In genomic region chr12:3158851-3159465, GRCh38 we compare ENCODE assay signal across 14 cellular contexts.
A peak's percentile ranks its signal among the peaks of the same experiment; 100 is the strongest.
DNase-seq lines count a peak whose midpoint lies in the region; ATAC-seq and TF ChIP-seq lines count a peak whose summit lies in the region.
"Had no signal": no experiment of that assay in that cellular context is flagged by ENCODE, and none has a peak within 500 bp of the region (broad histone marks: within the 10 kb centered on the region; RNA-seq: fewer than 3 reads in every experiment).

No MANE protein-coding gene starts in this region.

- H3K27ac ChIP-seq in hepatocyte (peak overlapping the region; percentile 89), stomach smooth muscle (ENCODE audit: low read length) (peak overlapping the region; percentile 73)

- H3K4me1 ChIP-seq in hepatocyte (ENCODE audit: insufficient read depth) (peaks cover 27% of the 10 kb centered on the region), stomach smooth muscle (ENCODE audit: control insufficient read depth, insufficient read depth, low read length) (peaks cover 9% of the 10 kb centered on the region)

- ATAC-seq in GM21825 (IDR thresholded peaks at IDR 0.05; ENCODE audit: unreplicated experiment) (no peak), HG02642 (IDR thresholded peaks at IDR 0.05; ENCODE audit: poor library complexity, unreplicated experiment) (no peak)
- ATAC-seq: naive thymus-derived CD4-positive, alpha-beta T cell; T-cell had no signal

- H2AFZ ChIP-seq in hepatocyte, result no peak overlapping the region

- in situ Hi-C loops in GM13977 (cut with MboI; ENCODE audit: low pct_unique_long_range_greater_than_20kb, low sequenced_read_pairs, unreplicated experiment), result no loop called here

- H3K36me3 ChIP-seq in hepatocyte (replicated peaks; ENCODE audit: insufficient read depth, low read depth), result no peaks in the 10 kb centered on the region
- peaks cover 0 to 2% of the 10 kb centered on the region in 2 donors for H3K36me3 ChIP-seq in stomach smooth muscle (ENCODE audit: control insufficient read depth in 2 of 2, insufficient read depth in 2 of 2, low read length in 2 of 2)

- peak overlapping the region; percentile 20 to 66 for H3K9ac ChIP-seq in stomach smooth muscle (ENCODE audit: low read length in 2 of 2)

- H3K27me3 Mint-ChIP-seq in brain, result peaks cover 10% of the 10 kb centered on the region

- H3K4me2 ChIP-seq in hepatocyte, result peak overlapping the region; percentile 41

- WGBS in hepatocyte (ENCODE audit: low lambda C conversion rate, missing lambda C conversion rate), result 55% methylated on average over 11 of the region's 11 CpGs

- H3K9me3 Mint-ChIP-seq in brain, result peaks cover 3 to 16% (median 7%) of the 10 kb centered on the region in 5 experiments
- H3K9me3 Mint-ChIP-seq: activated CD4-positive, alpha-beta memory T cell treated with anti-CD3 and anti-CD28 coated beads, Interleukin-2, amount 10 ng/mL, durations not matched to agents 7 days and 5 days; T-cell had no signal

- peaks cover 15% of the 10 kb centered on the region for H3K36me3 Mint-ChIP-seq in brain
- H3K36me3 Mint-ChIP-seq: T-cell had no signal

- H3K9me3 ChIP-seq in hepatocyte (ENCODE audit: low read depth) (no peaks in the 10 kb centered on the region), stomach smooth muscle (ENCODE audit: control insufficient read depth in 2 of 2, low read length in 2 of 2) (no peaks in the 10 kb centered on the region)

- DNase-seq in GM04504 (ENCODE audit: low read depth), result peak; percentile 17
- peak; percentile 68 for DNase-seq in hepatocyte (ENCODE audit: low spot score)
- no peak for DNase-seq in GM13977 (ENCODE audit: low spot score)
- no peak for DNase-seq in stimulated activated CD4-positive, alpha-beta T cell treated with anti-CD3 and anti-CD28 coated beads, Interleukin-4, amount 100 ng/mL, for 4 hours
- DNase-seq: activated CD4-positive, alpha-beta memory T cell treated with anti-CD3 and anti-CD28 coated beads, Interleukin-2, amount 10 ng/mL, durations not matched to agents 7 days and 5 days; activated naive CD4-positive, alpha-beta T cell treated with anti-CD3 and anti-CD28 coated beads, Interleukin-2, amount 50 U/mL, for 16 hours; H9; naive thymus-derived CD4-positive, alpha-beta T cell; NCI-H187; T-cell had no signal

- TF ChIP-seq CTCF in brain (conservative IDR thresholded peaks at IDR 0.05), result no peak
- no peak for TF ChIP-seq CTCF in hepatocyte (IDR thresholded peaks at IDR 0.05; ENCODE audit: poor library complexity)
- TF ChIP-seq CTCF in GM13977 (IDR thresholded peaks at IDR 0.05; ENCODE audit: extremely low read depth, insufficient read depth, missing control alignments), result no peak

- peak overlapping the region; percentile 59 to 95 (median 79) for H3K27ac Mint-ChIP-seq in brain
- H3K27ac Mint-ChIP-seq: activated CD4-positive, alpha-beta memory T cell treated with anti-CD3 and anti-CD28 coated beads, Interleukin-2, amount 10 ng/mL, durations not matched to agents 7 days and 5 days; H9; T-cell had no signal

- no peaks in the 10 kb centered on the region for H4K20me1 ChIP-seq in hepatocyte (ENCODE audit: insufficient read depth, poor library complexity, severe bottlenecking)

- H3K79me2 ChIP-seq in hepatocyte, result peaks cover 4% of the 10 kb centered on the region

- H3K27me3 ChIP-seq in hepatocyte (no peaks in the 10 kb centered on the region), stomach smooth muscle (ENCODE audit: control insufficient read depth in 1 of 2, insufficient read depth in 2 of 2, low read length in 2 of 2) (no peaks in the 10 kb centered on the region)

- peak overlapping the region in 2 of 5 experiments; percentile 20 to 47 for H3K4me3 Mint-ChIP-seq in brain
- H3K4me3 Mint-ChIP-seq: activated CD4-positive, alpha-beta memory T cell treated with anti-CD3 and anti-CD28 coated beads, Interleukin-2, amount 10 ng/mL, durations not matched to agents 7 days and 5 days; H9; naive thymus-derived CD4-positive, alpha-beta T cell; T-cell had no signal

- H3K9me2 ChIP-seq in hepatocyte (replicated peaks; ENCODE audit: insufficient read depth), result no peaks in the 10 kb centered on the region

- H3K4me1 Mint-ChIP-seq in brain, result peaks cover 77% of the 10 kb centered on the region
- H3K4me1 Mint-ChIP-seq: activated CD4-positive, alpha-beta memory T cell treated with anti-CD3 and anti-CD28 coated beads, Interleukin-2, amount 10 ng/mL, durations not matched to agents 7 days and 5 days; T-cell had no signal

- H3K4me3 ChIP-seq in hepatocyte (no peak overlapping the region), stomach smooth muscle (ENCODE audit: low read length in 2 of 2) (peak overlapping the region in 1 of 2 donors; percentile 40)

Comparison
In these comparisons a context has a peak if more than half of its experiments do, and no peak if none do; other contexts are left out.
1. DNase-seq: peak in GM04504 (single experiment) and hepatocyte (single experiment); none in GM13977 (single experiment) and stimulated activated CD4-positive, alpha-beta T cell treated with anti-CD3 and anti-CD28 coated beads, Interleukin-4, amount 100 ng/mL, for 4 hours (0 of 2).